Comparison of ENCODE assay signal across 1 cellular context in the genomic region with DNA sequence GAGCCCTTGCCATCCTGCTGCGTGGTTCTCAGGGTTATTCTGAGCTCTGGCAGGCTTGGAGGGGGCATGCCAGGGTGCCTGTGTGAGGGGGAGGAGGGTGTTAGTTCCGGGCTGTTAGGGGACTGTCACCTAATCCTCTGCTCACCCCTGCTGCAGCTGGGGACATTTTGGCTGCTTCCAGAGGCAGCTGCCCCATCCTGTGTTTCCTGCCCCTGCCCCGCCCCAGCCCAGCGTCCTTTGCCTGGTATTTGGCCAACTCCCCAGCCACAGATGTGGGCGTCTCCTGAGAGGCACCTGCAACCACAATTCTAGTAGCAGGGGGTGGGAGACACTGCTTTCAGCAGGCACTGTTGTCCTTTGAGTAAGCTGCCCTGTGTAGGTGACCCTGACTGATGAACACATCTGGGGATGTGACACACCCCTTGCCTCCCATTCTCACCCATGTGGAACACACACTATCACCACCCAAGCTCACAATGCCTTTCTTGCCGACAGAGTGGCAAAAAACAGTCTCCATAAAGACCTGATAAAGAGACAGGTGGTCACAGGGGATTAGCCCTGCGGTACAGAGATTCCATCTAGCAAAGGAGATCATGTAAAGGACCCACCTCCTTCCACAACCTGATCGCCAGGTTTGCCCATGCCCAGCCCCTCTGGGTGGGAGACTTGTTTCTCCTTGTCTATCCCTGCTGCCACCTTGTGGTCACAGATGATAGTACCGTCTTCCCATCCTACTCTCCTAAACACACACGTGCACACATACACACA.
TF ChIP-seq lines count a peak whose summit lies in the region.

Gene CHRNE (minus strand): TSS at position 48 of the 768 bp plus-strand sequence. CDS start 35 bp downstream, at position 13.

TF ChIP-seq in endothelial cell of umbilical vein, 7 proteins besides CTCF, POLR2A, EP300 and RAD21 (continued from another document):
- TF ChIP-seq EZH2 (IDR thresholded peaks at IDR 0.05; ENCODE audit: borderline replicate concordance, low read depth, low read length, severe bottlenecking) (no peak), MYC (IDR thresholded peaks at IDR 0.05; ENCODE audit: low read depth, low read length) (no peak), MAX (IDR thresholded peaks at IDR 0.05; ENCODE audit: insufficient read depth, insufficient read length) (no peak), GATA2 (IDR thresholded peaks at IDR 0.05; ENCODE audit: insufficient read depth, insufficient read length, low read depth, low read length) (no peak), JUN (IDR thresholded peaks at IDR 0.05; ENCODE audit: borderline replicate concordance, insufficient read depth, insufficient read length, low read depth) (no peak), POLR2AphosphoS5 (IDR thresholded peaks at IDR 0.05; ENCODE audit: insufficient read depth, low read depth, low read length) (no peak)
